ENCODE assay signal across 9 cellular contexts in genomic region chr2:179898873-179899272, GRCh38. TPM values are rescaled to one million over a fixed set of nuclear protein-coding genes. Genes with fewer than 3 reads are reported as not detected.
A peak's percentile ranks its signal among the peaks of the same experiment; 100 is the strongest.
DNase-seq lines count a peak whose midpoint lies in the region; ATAC-seq and TF ChIP-seq lines count a peak whose summit lies in the region.
"Had no signal": no experiment of that assay in that cellular context is flagged by ENCODE, and none has a peak within 500 bp of the region (broad histone marks: within the 10 kb centered on the region; RNA-seq: fewer than 3 reads in every experiment).

No MANE protein-coding gene starts in this region.

- H3K4me3 Mint-ChIP-seq in glutamatergic neuron (ENCODE audit: unreplicated experiment), result no peak overlapping the region
- H3K4me3 Mint-ChIP-seq in activated T-helper 1 cell treated with anti-CD3 and anti-CD28 coated beads, Interleukin-12 subunit alpha, Interleukin-12 subunit beta, Interleukin-2, Interleukin-4 antibody, amounts not matched to agents 30 ng/mL and 10 ng/mL and 1 ng/mL, durations not matched to agents 14 hours and 24 hours and 36 hours, result no peak overlapping the region

- H3K4me3 ChIP-seq in Panc1 (ENCODE audit: low read depth in 2 of 2, low read length in 2 of 2) (no peak overlapping the region), tibial artery (no peak overlapping the region)
- H3K4me3 ChIP-seq in effector memory CD4-positive, alpha-beta T cell (ENCODE audit: insufficient read depth, low read depth, low read length, poor library complexity, severe bottlenecking), result no peak overlapping the region
- H3K4me3 ChIP-seq: skin epidermis had no signal

- ATAC-seq in GM19043 (IDR thresholded peaks at IDR 0.05; ENCODE audit: low read depth, unreplicated experiment) (peak; percentile 76), HG03460 (IDR thresholded peaks at IDR 0.05; ENCODE audit: unreplicated experiment) (peak; percentile 60), Panc1 (no peak)

- H3K36me3 Mint-ChIP-seq in glutamatergic neuron (ENCODE audit: unreplicated experiment), result peaks cover 6% of the 10 kb centered on the region
- H3K36me3 Mint-ChIP-seq in activated T-helper 1 cell treated with anti-CD3 and anti-CD28 coated beads, Interleukin-12 subunit alpha, Interleukin-12 subunit beta, Interleukin-2, Interleukin-4 antibody, amounts not matched to agents 30 ng/mL and 10 ng/mL and 1 ng/mL, durations not matched to agents 14 hours and 24 hours and 36 hours (ENCODE audit: low read depth), result no peaks in the 10 kb centered on the region

- H3K27ac ChIP-seq in Panc1 (ENCODE audit: low read length) (no peak overlapping the region), tibial artery (no peak overlapping the region)
- no peak overlapping the region for H3K27ac ChIP-seq in effector memory CD4-positive, alpha-beta T cell (ENCODE audit: insufficient read depth, low read length, poor library complexity, severe bottlenecking)
- H3K27ac ChIP-seq: skin epidermis had no signal

- POLR2A ChIA-PET in Panc1 (lab: Charles Lee), result no interaction called here

- H3K36me3 ChIP-seq in Panc1 (ENCODE audit: control insufficient read depth, insufficient read depth, low read length), result no peaks in the 10 kb centered on the region
- H3K36me3 ChIP-seq in tibial artery, result no peaks in the 10 kb centered on the region
- no peaks in the 10 kb centered on the region for H3K36me3 ChIP-seq in effector memory CD4-positive, alpha-beta T cell (ENCODE audit: control insufficient read depth, insufficient read depth, low read length)

- CTCF ChIA-PET in Panc1 (lab: Charles Lee), result interaction anchor here (0.8 kb wide), 1 partner anchor 61 kb away, joined by 3 read pairs; no protein-coding TSS in a partner anchor

- BruUV-seq in Panc1 (replicated peaks; lab: Mats Ljungman, UMichigan), result no TSS peak

- H3K9me3 ChIP-seq in Panc1 (ENCODE audit: control insufficient read depth, insufficient read depth, low read depth, low read length), result no peaks in the 10 kb centered on the region
- no peaks in the 10 kb centered on the region for H3K9me3 ChIP-seq in tibial artery
- no peaks in the 10 kb centered on the region for H3K9me3 ChIP-seq in effector memory CD4-positive, alpha-beta T cell (ENCODE audit: control insufficient read depth, low read length)

- no peaks in the 10 kb centered on the region for H3K9me3 Mint-ChIP-seq in glutamatergic neuron (ENCODE audit: unreplicated experiment)
- no peaks in the 10 kb centered on the region for H3K9me3 Mint-ChIP-seq in activated T-helper 1 cell treated with anti-CD3 and anti-CD28 coated beads, Interleukin-12 subunit alpha, Interleukin-12 subunit beta, Interleukin-2, Interleukin-4 antibody, amounts not matched to agents 30 ng/mL and 10 ng/mL and 1 ng/mL, durations not matched to agents 14 hours and 24 hours and 36 hours

- in situ Hi-C loops in Panc1 (cut with HindIII; ENCODE audit: low pct_unique_long_range_greater_than_20kb, low sequenced_read_pairs), result no loop called here

- no peaks in the 10 kb centered on the region for H3K27me3 ChIP-seq in Panc1 (ENCODE audit: control insufficient read depth, insufficient read depth, low read length)
- H3K27me3 ChIP-seq in tibial artery, result no peaks in the 10 kb centered on the region
- no peaks in the 10 kb centered on the region for H3K27me3 ChIP-seq in effector memory CD4-positive, alpha-beta T cell (replicated peaks; ENCODE audit: control insufficient read depth, insufficient read depth, low read length, poor library complexity, severe bottlenecking)

- intact Hi-C loops in Panc1 (cut with micrococcal nuclease; ENCODE audit: unreplicated experiment), result no loop called here
- intact Hi-C loops in tibial artery (cut with DNase I; ENCODE audit: low total_unique reads), result no loop called here
- intact Hi-C loops in activated T-helper 1 cell treated with anti-CD3 and anti-CD28 coated beads, Interleukin-12 subunit alpha, Interleukin-12 subunit beta, Interleukin-2, Interleukin-4 antibody, amounts not matched to agents 30 ng/mL and 10 ng/mL and 1 ng/mL, durations not matched to agents 14 hours and 24 hours and 36 hours (cut with micrococcal nuclease), result loop anchor here (5.0 kb wide), 1 partner anchor 477 kb away; no protein-coding TSS in a partner anchor

- no peaks in the 10 kb centered on the region for H3K4me1 Mint-ChIP-seq in glutamatergic neuron (ENCODE audit: low read depth, unreplicated experiment)
- no peaks in the 10 kb centered on the region for H3K4me1 Mint-ChIP-seq in activated T-helper 1 cell treated with anti-CD3 and anti-CD28 coated beads, Interleukin-12 subunit alpha, Interleukin-12 subunit beta, Interleukin-2, Interleukin-4 antibody, amounts not matched to agents 30 ng/mL and 10 ng/mL and 1 ng/mL, durations not matched to agents 14 hours and 24 hours and 36 hours (ENCODE audit: low read depth)

- DNase-seq in DMS153 treated with DMSO at 0.1 percent for 48 hours (lab: John Stamatoyannopoulos, UW; ENCODE audit: unreplicated experiment), result peak; percentile 23
- DNase-seq in Panc1 (ENCODE audit: low read depth, low spot score), result no peak
- DNase-seq in glutamatergic neuron, result peak; percentile 47
- no peak for DNase-seq in tibial artery
- DNase-seq in activated T-helper 1 cell treated with anti-CD3 and anti-CD28 coated beads, Interleukin-12 subunit alpha, Interleukin-12 subunit beta, Interleukin-2, Interleukin-4 antibody, amounts not matched to agents 30 ng/mL and 10 ng/mL and 1 ng/mL, durations not matched to agents 14 hours and 24 hours and 36 hours (ENCODE audit: low spot score), result no peak
- no peak for DNase-seq in effector memory CD4-positive, alpha-beta T cell

- H3K27ac Mint-ChIP-seq in glutamatergic neuron (ENCODE audit: unreplicated experiment), result no peak overlapping the region
- no peak overlapping the region for H3K27ac Mint-ChIP-seq in activated T-helper 1 cell treated with anti-CD3 and anti-CD28 coated beads, Interleukin-12 subunit alpha, Interleukin-12 subunit beta, Interleukin-2, Interleukin-4 antibody, amounts not matched to agents 30 ng/mL and 10 ng/mL and 1 ng/mL, durations not matched to agents 14 hours and 24 hours and 36 hours

- no peaks in the 10 kb centered on the region for H3K4me1 ChIP-seq in Panc1 (ENCODE audit: control insufficient read depth, insufficient read depth, low read length)
- no peaks in the 10 kb centered on the region for H3K4me1 ChIP-seq in tibial artery
- no peaks in the 10 kb centered on the region for H3K4me1 ChIP-seq in effector memory CD4-positive, alpha-beta T cell (ENCODE audit: control insufficient read depth, insufficient read depth, low read length, poor library complexity, severe bottlenecking)

- H3K27me3 Mint-ChIP-seq in glutamatergic neuron (ENCODE audit: unreplicated experiment), result no peaks in the 10 kb centered on the region
- H3K27me3 Mint-ChIP-seq in activated T-helper 1 cell treated with anti-CD3 and anti-CD28 coated beads, Interleukin-12 subunit alpha, Interleukin-12 subunit beta, Interleukin-2, Interleukin-4 antibody, amounts not matched to agents 30 ng/mL and 10 ng/mL and 1 ng/mL, durations not matched to agents 14 hours and 24 hours and 36 hours (ENCODE audit: insufficient read depth), result no peaks in the 10 kb centered on the region

- peak; percentile 61 for TF ChIP-seq CTCF in Panc1 (IDR thresholded peaks at IDR 0.05)
- peak; percentile 49 for TF ChIP-seq CTCF in glutamatergic neuron (IDR thresholded peaks at IDR 0.05; ENCODE audit: partially characterized antibody, unreplicated experiment)
- TF ChIP-seq CTCF in tibial artery (IDR thresholded peaks at IDR 0.05), result no peak

RNA-seq across cellular contexts. Expression of gene ZNF385B, which starts 37.5 kb away (rescaled TPM):
- total RNA-seq in Panc1 (2021; ENCODE audit: unreplicated experiment) (0.28 TPM), glutamatergic neuron (ENCODE audit: unreplicated experiment) (not detected)
- polyA plus RNA-seq in Panc1 (2012; ENCODE audit: insufficient read length), result not detected
- not detected in 2 replicates for total RNA-seq in activated T-helper 1 cell treated with anti-CD3 and anti-CD28 coated beads, Interleukin-12 subunit alpha, Interleukin-12 subunit beta, Interleukin-2, Interleukin-4 antibody, amounts not matched to agents 30 ng/mL and 10 ng/mL and 1 ng/mL, durations not matched to agents 14 hours and 24 hours and 36 hours

Comparison
In these comparisons a context has a peak if more than half of its experiments do, and no peak if none do; other contexts are left out.
1. DNase-seq: peak in DMS153 treated with DMSO at 0.1 percent for 48 hours (single experiment) and glutamatergic neuron (single experiment); none in Panc1 (single experiment), tibial artery (0 of 2), activated T-helper 1 cell treated with anti-CD3 and anti-CD28 coated beads, Interleukin-12 subunit alpha, Interleukin-12 subunit beta, Interleukin-2, Interleukin-4 antibody, amounts not matched to agents 30 ng/mL and 10 ng/mL and 1 ng/mL, durations not matched to agents 14 hours and 24 hours and 36 hours (single experiment) and effector memory CD4-positive, alpha-beta T cell (0 of 3).
2. CTCF ChIP-seq: peak in Panc1 (single experiment) and glutamatergic neuron (single experiment); none in tibial artery (0 of 2).